In genomic region chr15:64095431-64095794, GRCh38 we compare ENCODE assay signal across 8 cellular contexts. TPM values are rescaled to one million over a fixed set of nuclear protein-coding genes. Genes with fewer than 3 reads are reported as not detected.
DNase-seq lines count a peak whose midpoint lies in the region; ATAC-seq, FAIRE-seq and TF ChIP-seq lines count a peak whose summit lies in the region.

No MANE protein-coding gene starts in this region.

- no peak for FAIRE-seq in bronchial epithelial cell (lab: Jason Lieb, UNC)

- no peak for TF ChIP-seq CTCF in right atrium auricular region (IDR thresholded peaks at IDR 0.05)
- TF ChIP-seq CTCF in bronchial epithelial cell (IDR thresholded peaks at IDR 0.05; ENCODE audit: insufficient read depth, low read length, severe bottlenecking), result no peak

- H3K27me3 ChIP-seq in right atrium auricular region (no peaks in the 10 kb centered on the region), bronchial epithelial cell (ENCODE audit: control insufficient read depth, insufficient read depth, low read length) (no peaks in the 10 kb centered on the region), mucosa of stomach (ENCODE audit: control insufficient read depth, insufficient read depth, low read length) (no peaks in the 10 kb centered on the region), aorta (ENCODE audit: control insufficient read depth in 1 of 2, insufficient read depth in 2 of 2, low read length in 1 of 2) (no peaks in the 10 kb centered on the region)

- 30 to 33% methylated on average over 4 of the region's 4 CpGs for WGBS in aorta, 2 donors

- H3K4me3 ChIP-seq in right atrium auricular region (peak overlapping the region; percentile 93 to 96), bronchial epithelial cell (ENCODE audit: low read depth, low read length) (peak overlapping the region; percentile 78), mucosa of stomach (ENCODE audit: low read length) (no peak overlapping the region), aorta (ENCODE audit: low read length in 2 of 2) (peak overlapping the region in 1 of 2 donors; percentile 87)

- peak overlapping the region; percentile 74 to 93 for H3K27ac ChIP-seq in right atrium auricular region
- peak overlapping the region; percentile 20 to 49 for H3K27ac ChIP-seq in aorta (ENCODE audit: low read depth in 1 of 2, low read length in 2 of 2)

- ATAC-seq in Right ventricle myocardium superior (ENCODE audit: poor library complexity) (no peak), aorta (ENCODE audit: low FRiP score) (no peak), GM18867 (IDR thresholded peaks at IDR 0.05; ENCODE audit: unreplicated experiment) (no peak)

- DNase-seq in right atrium auricular region (ENCODE audit: low spot score) (no peak), Right ventricle myocardium superior (no peak), bronchial epithelial cell (ENCODE audit: low read depth) (no peak), aorta (no peak), NK-92 (lab: John Stamatoyannopoulos, UW; ENCODE audit: unreplicated experiment) (no peak)
- no peak for DNase-seq in stimulated activated CD4-positive, alpha-beta T cell treated with anti-CD3 and anti-CD28 coated beads, Interleukin-4, amount 100 ng/mL, for 1 hour

- H3K4me1 ChIP-seq in right atrium auricular region, result peaks cover 0 to 76% of the 10 kb centered on the region in 2 donors
- H3K4me1 ChIP-seq in mucosa of stomach (ENCODE audit: control insufficient read depth, insufficient read depth, low read length), result peaks cover 34% of the 10 kb centered on the region
- no peaks in the 10 kb centered on the region for H3K4me1 ChIP-seq in aorta (ENCODE audit: control insufficient read depth in 1 of 2, insufficient read depth in 2 of 2, low read length in 2 of 2)

- H3K9me3 ChIP-seq in right atrium auricular region, result no peaks in the 10 kb centered on the region
- no peaks in the 10 kb centered on the region for H3K9me3 ChIP-seq in mucosa of stomach (ENCODE audit: control insufficient read depth, low read length)
- no peaks in the 10 kb centered on the region for H3K9me3 ChIP-seq in aorta (ENCODE audit: control insufficient read depth, low read length)

- H3K36me3 ChIP-seq in right atrium auricular region (no peaks in the 10 kb centered on the region), bronchial epithelial cell (ENCODE audit: control insufficient read depth, insufficient read depth, low read length) (no peaks in the 10 kb centered on the region), mucosa of stomach (ENCODE audit: control insufficient read depth, insufficient read depth, low read length) (no peaks in the 10 kb centered on the region), aorta (ENCODE audit: control insufficient read depth in 1 of 2, insufficient read depth in 2 of 2, low read length in 1 of 2) (no peaks in the 10 kb centered on the region)

- H3K9ac ChIP-seq in mucosa of stomach (ENCODE audit: low read length), result peak overlapping the region; percentile 90

- intact Hi-C loops in Right ventricle myocardium superior (cut with DNase I) (loop anchor here (5.0 kb wide), 1 partner anchor 57 kb away; the partner anchor contains the start of gene SNX22), aorta (cut with DNase I) (no loop called here)

RNA-seq across cellular contexts. Expression of gene SNX1, which starts 0.4 kb away (rescaled TPM):
- total RNA-seq in right atrium auricular region (10 to 100 TPM; 44.8 to 57.1 TPM), Right ventricle myocardium superior (86.3 TPM), bronchial epithelial cell (26.4 and 28.7 TPM in 2 replicates), aorta (100 to 1,000 TPM; 122 to 153 TPM)
- polyA plus RNA-seq in aorta, result 10 to 100 TPM; 54.6 to 57.7 TPM

RNA-seq across cellular contexts. Expression of gene CIAO2A, which starts 1.8 kb away (rescaled TPM):
- 10 to 100 TPM; 43.6 to 73.7 TPM for total RNA-seq in right atrium auricular region
- 57.9 TPM for total RNA-seq in Right ventricle myocardium superior
- total RNA-seq in bronchial epithelial cell, result 53.0 and 62.1 TPM in 2 replicates
- 10 to 100 TPM; 23.2 to 27.4 TPM for total RNA-seq in aorta
- polyA plus RNA-seq in aorta, result 10 to 100 TPM; 24.1 to 81.9 TPM

RNA-seq across cellular contexts. Expression of gene DAPK2, which starts 49.1 kb away (rescaled TPM):
- total RNA-seq in right atrium auricular region (10 to 100 TPM; 28.8 to 57.6 TPM), Right ventricle myocardium superior (48.2 TPM), bronchial epithelial cell (0.53 and 3.3 TPM in 2 replicates), aorta (1 to 10 TPM; 6.0 to 8.0 TPM)
- 1 to 10 TPM; 2.0 to 8.1 TPM for polyA plus RNA-seq in aorta

RNA-seq across cellular contexts. Expression of gene SNX22, which starts 56.1 kb away (rescaled TPM):
- 10 to 100 TPM; 11.9 to 12.4 TPM for total RNA-seq in right atrium auricular region
- total RNA-seq in Right ventricle myocardium superior, result 4.2 TPM
- total RNA-seq in bronchial epithelial cell, result under 0.01 and 0.13 TPM in 2 replicates
- under 1 TPM; 0.36 to 0.39 TPM for total RNA-seq in aorta
- under 1 TPM; 0.38 to 0.90 TPM for polyA plus RNA-seq in aorta
